1 cellular context compared by ENCODE assay signal in the genomic region with DNA sequence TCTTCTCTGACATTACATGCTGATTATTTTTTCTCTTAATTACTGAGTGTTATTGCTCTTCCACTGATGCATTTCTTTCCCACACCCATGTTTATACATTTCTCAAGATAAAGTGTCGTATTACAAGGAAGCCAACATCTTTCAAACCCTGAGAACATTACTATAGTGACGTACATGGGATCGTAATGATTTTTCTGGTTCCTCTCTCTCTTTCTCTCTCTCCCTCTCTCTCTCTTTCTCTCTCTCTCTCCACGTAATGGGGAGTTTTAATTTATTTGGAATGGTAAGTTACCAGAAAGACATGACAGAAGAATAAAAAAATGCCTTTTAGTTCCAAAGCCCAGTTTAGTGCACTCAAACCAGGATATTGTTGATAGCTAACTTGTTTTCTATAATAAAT.
TF ChIP-seq lines count a peak whose summit lies in the region.

No MANE protein-coding gene starts in this region.

TF ChIP-seq in H1, 55 proteins besides CTCF, POLR2A, EP300 and RAD21 (continued from another document):
- TF ChIP-seq, protein P1, sequence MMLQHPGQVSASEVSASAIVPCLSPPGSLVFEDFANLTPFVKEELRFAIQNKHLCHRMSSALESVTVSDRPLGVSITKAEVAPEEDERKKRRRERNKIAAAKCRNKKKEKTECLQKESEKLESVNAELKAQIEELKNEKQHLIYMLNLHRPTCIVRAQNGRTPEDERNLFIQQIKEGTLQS (IDR thresholded peaks at IDR 0.05; ENCODE audit: insufficient read depth, low read depth, low read length): no peak
- no peak for TF ChIP-seq CBX8 (IDR thresholded peaks at IDR 0.05; ENCODE audit: borderline replicate concordance, low read depth, low read length)
- no peak for TF ChIP-seq SIX5 (IDR thresholded peaks at IDR 0.05; ENCODE audit: low read depth, low read length)
- no peak for TF ChIP-seq CBX5 (IDR thresholded peaks at IDR 0.05; ENCODE audit: low read depth, low read length)
- TF ChIP-seq EGR1 (IDR thresholded peaks at IDR 0.05; ENCODE audit: borderline replicate concordance, low read depth, low read length): no peak
- TF ChIP-seq, protein P2, sequence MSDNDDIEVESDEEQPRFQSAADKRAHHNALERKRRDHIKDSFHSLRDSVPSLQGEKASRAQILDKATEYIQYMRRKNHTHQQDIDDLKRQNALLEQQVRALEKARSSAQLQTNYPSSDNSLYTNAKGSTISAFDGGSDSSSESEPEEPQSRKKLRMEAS (IDR thresholded peaks at IDR 0.05): no peak
- TF ChIP-seq CHD2 (IDR thresholded peaks at IDR 0.05; ENCODE audit: low read length): no peak
- no peak for TF ChIP-seq KDM4A (IDR thresholded peaks at IDR 0.05; ENCODE audit: low read depth, low read length, severe bottlenecking)
- no peak for TF ChIP-seq ASH2L (IDR thresholded peaks at IDR 0.05; ENCODE audit: low read length)
- no peak for TF ChIP-seq CREB1 (IDR thresholded peaks at IDR 0.05)
